1 cellular context compared by ENCODE assay signal in genomic region chr16:4350365-4350786, GRCh38.
A peak's percentile ranks its signal among the peaks of the same experiment; 100 is the strongest.
TF ChIP-seq lines count a peak whose summit lies in the region.

No MANE protein-coding gene starts in this region.

TF ChIP-seq in K562, 482 proteins besides CTCF, POLR2A, EP300 and RAD21 (continued from another document):
- TF ChIP-seq PTRF (tag; IDR thresholded peaks at IDR 0.05) (no peak), U2AF2 (optimal IDR thresholded peaks at IDR 0.05; ENCODE audit: low read depth, low read length) (no peak), ARID3A (IDR thresholded peaks at IDR 0.05; ENCODE audit: borderline replicate concordance, low read depth, low read length) (no peak), SMARCE1 (IDR thresholded peaks at IDR 0.05) (peak; percentile 46; the same call in 1 of the 2 replicates), ZNF592 (IDR thresholded peaks at IDR 0.05) (no peak), POU5F1 (IDR thresholded peaks at IDR 0.05; ENCODE audit: borderline replicate concordance, low read depth, low read length, partially characterized antibody) (no peak), ZNF717 (CRISPR knock-in tag; IDR thresholded peaks at IDR 0.05) (no peak), PHB2 (IDR thresholded peaks at IDR 0.05; ENCODE audit: low read depth) (no peak), FOS (IDR thresholded peaks at IDR 0.05; ENCODE audit: extremely low read depth, insufficient read length) (no peak), TAL1 (IDR thresholded peaks at IDR 0.05) (no peak), ZNF239 (CRISPR knock-in tag; IDR thresholded peaks at IDR 0.05) (no peak), ZBTB12 (CRISPR knock-in tag; IDR thresholded peaks at IDR 0.05) (no peak), GABPA (tag; conservative IDR thresholded peaks at IDR 0.05; ENCODE audit: low read depth) (0 out of 2 replicates have a peak, but pooled peaks have one; percentile 9), CUX1 (CRISPR knock-in tag; IDR thresholded peaks at IDR 0.05) (no peak), NFE2 (IDR thresholded peaks at IDR 0.05; ENCODE audit: low read depth) (no peak), JUN (IDR thresholded peaks at IDR 0.05; ENCODE audit: borderline replicate concordance, low read depth, low read length) (no peak), JUN (CRISPR knock-in tag; IDR thresholded peaks at IDR 0.05; ENCODE audit: borderline replicate concordance) (no peak), ZNF57 (CRISPR knock-in tag; IDR thresholded peaks at IDR 0.05) (no peak), ZNF311 (CRISPR knock-in tag; IDR thresholded peaks at IDR 0.05) (no peak), CEBPG (CRISPR knock-in tag; IDR thresholded peaks at IDR 0.05) (peak; percentile 84), CEBPG (tag; conservative IDR thresholded peaks at IDR 0.05 in 1 of 2, IDR thresholded peaks at IDR 0.05 in 1 of 2) (peak; percentile 69 to 79; a peak in 3 of 4 replicates), ETV6 (IDR thresholded peaks at IDR 0.05; ENCODE audit: borderline replicate concordance in 1 of 2, low read depth in 2 of 2, low read length in 1 of 2) (no peak), ETV6 (CRISPR knock-in tag; IDR thresholded peaks at IDR 0.05; ENCODE audit: borderline replicate concordance) (no peak), ZNF644 (tag; IDR thresholded peaks at IDR 0.05; ENCODE audit: low read depth) (0 out of 2 replicates have a peak, but pooled peaks have one; percentile 54)
